In genomic region chr9:12904261-12905000, GRCh38 we compare ENCODE assay signal across 24 cellular contexts.
A peak's percentile ranks its signal among the peaks of the same experiment; 100 is the strongest.
DNase-seq lines count a peak whose midpoint lies in the region; ATAC-seq, FAIRE-seq and TF ChIP-seq lines count a peak whose summit lies in the region.
"Had no signal": no experiment of that assay in that cellular context is flagged by ENCODE, and none has a peak within 500 bp of the region (broad histone marks: within the 10 kb centered on the region; RNA-seq: fewer than 3 reads in every experiment).

No MANE protein-coding gene starts in this region.

- no peak overlapping the region for H3K9ac ChIP-seq in liver (ENCODE audit: low read depth in 1 of 2, low read length in 2 of 2)
- H3K9ac ChIP-seq in HepG2 (ENCODE audit: insufficient read depth, low read depth, low read length) = no peak overlapping the region
- no peak overlapping the region for H3K9ac ChIP-seq in endodermal cell (ENCODE audit: extremely low read depth, low read length, poor library complexity, severe bottlenecking)
- H3K9ac ChIP-seq: BLaER1 treated with 17β-estradiol and CSF1 and Interleukin-3, amounts not matched to agents 10 nM and 100 nM had no signal

- TF ChIP-seq POLR2A in HepG2 (IDR thresholded peaks at IDR 0.05; ENCODE audit: insufficient read depth in 1 of 2, low read depth in 2 of 2, low read length in 2 of 2) = no peak

- H2AFZ ChIP-seq in HepG2 (ENCODE audit: low read length) = no peak overlapping the region

- CTCF ChIA-PET in HepG2 (lab: Yijun Ruan, JAX; ENCODE audit: low intra/inter-chr PET ratio, low total read pairs) = no interaction called here

- intact Hi-C loops in HepG2 (cut with micrococcal nuclease; ENCODE audit: unreplicated experiment) = no loop called here

- POLR2A ChIA-PET in HepG2 (lab: Yijun Ruan, JAX) = no interaction called here

- H3K36me3 Mint-ChIP-seq in endodermal cell (ENCODE audit: low read depth) = no peaks in the 10 kb centered on the region
- H3K36me3 Mint-ChIP-seq: CD8-positive, alpha-beta T cell had no signal

- ATAC-seq in HepG2 = no peak
- ATAC-seq: A549; CD8-positive, alpha-beta T cell had no signal

- no peaks in the 10 kb centered on the region for H4K20me1 ChIP-seq in HepG2 (ENCODE audit: insufficient read depth, low read length)
- H4K20me1 ChIP-seq: BLaER1 treated with 17β-estradiol and CSF1 and Interleukin-3, amounts not matched to agents 10 nM and 100 nM had no signal

- TF ChIP-seq EP300 in HepG2 (IDR thresholded peaks at IDR 0.05; ENCODE audit: low read depth in 2 of 2, low read length in 2 of 2) (no peak), HepG2 (CRISPR knock-in tag; IDR thresholded peaks at IDR 0.05; ENCODE audit: borderline replicate concordance) (no peak)

- 78% methylated on average over 2 of the region's 2 CpGs for WGBS in liver
- WGBS in HepG2 (ENCODE audit: low lambda C conversion rate) = 26% methylated on average over 2 of the region's 2 CpGs
- WGBS in endodermal cell (ENCODE audit: insufficient coverage in 1 of 2, insufficient read length in 1 of 2), 2 experiments = 83 to 85% methylated on average over 2 of the region's 2 CpGs

- no peak overlapping the region for H3K4me2 ChIP-seq in HepG2 (ENCODE audit: low read depth, low read length)
- H3K4me2 ChIP-seq: A549; BLaER1 treated with 17β-estradiol and CSF1 and Interleukin-3, amounts not matched to agents 10 nM and 100 nM had no signal

- no peaks in the 10 kb centered on the region for H3K27me3 Mint-ChIP-seq in endodermal cell (ENCODE audit: insufficient read depth)
- H3K27me3 Mint-ChIP-seq: B cell; CD4-positive, alpha-beta T cell had no signal

- no peaks in the 10 kb centered on the region for H3K9me3 Mint-ChIP-seq in endodermal cell

- DNase-seq in NCI-H1417 (lab: John Stamatoyannopoulos, UW) (peak in 2 of 3 experiments; percentile 5 to 47), NCI-H1417 treated with DMSO at 0.1 percent for 48 hours (lab: John Stamatoyannopoulos, UW) (no peak), HepG2 (ENCODE audit: low spot score) (no peak), NCI-H69 (lab: John Stamatoyannopoulos, UW) (peak; percentile 32), endodermal cell (no peak), NCI-H1694 (lab: John Stamatoyannopoulos, UW) (no peak), midbrain (lab: John Stamatoyannopoulos, UW) (no peak)
- DNase-seq: AML-193; Caco-2; Calu3; CD4-positive, alpha-beta T cell; CD8-positive, alpha-beta T cell; DMS79 treated with DMSO at 0.1 percent for 48 hours; GF-D8 had no signal

- in situ Hi-C loops in HepG2 (cut with HindIII; ENCODE audit: extremely low pct_ligation_motif_present, low pct_unique_long_range_greater_than_20kb) = no loop called here

- H3K4me3 ChIP-seq in liver (ENCODE audit: low read depth in 1 of 3, low read length in 3 of 3) (no peak overlapping the region), HepG2 (replicated peaks in 1 of 3; ENCODE audit: insufficient read depth in 1 of 3, low read depth in 2 of 3, low read length in 3 of 3) (no peak overlapping the region), endodermal cell (ENCODE audit: low read length) (peak overlapping the region; percentile 62)
- H3K4me3 ChIP-seq: A549; BLaER1 treated with 17β-estradiol and CSF1 and Interleukin-3, amounts not matched to agents 10 nM and 100 nM had no signal

- H3K4me1 ChIP-seq in liver (ENCODE audit: control insufficient read depth in 4 of 4, insufficient read depth in 4 of 4, low read length in 3 of 4) (no peaks in the 10 kb centered on the region), HepG2 (ENCODE audit: insufficient read depth, low read length) (no peaks in the 10 kb centered on the region), endodermal cell (ENCODE audit: control insufficient read depth, insufficient read depth, low read length) (peaks cover 7% of the 10 kb centered on the region)
- H3K4me1 ChIP-seq: A549; BLaER1 treated with 17β-estradiol and CSF1 and Interleukin-3, amounts not matched to agents 10 nM and 100 nM; Caco-2 had no signal

- H3K36me3 ChIP-seq in liver (ENCODE audit: control insufficient read depth in 4 of 4, insufficient read depth in 3 of 4, low read depth in 1 of 4, low read length in 3 of 4) (no peaks in the 10 kb centered on the region), HepG2 (replicated peaks in 1 of 2; ENCODE audit: control insufficient read depth in 1 of 2, insufficient read depth in 2 of 2, low read length in 2 of 2) (no peaks in the 10 kb centered on the region), endodermal cell (ENCODE audit: control insufficient read depth, insufficient read depth, low read length) (no peaks in the 10 kb centered on the region)
- H3K36me3 ChIP-seq: BLaER1 treated with 17β-estradiol and CSF1 and Interleukin-3, amounts not matched to agents 10 nM and 100 nM had no signal

- no peaks in the 10 kb centered on the region for H3K79me2 ChIP-seq in HepG2 (ENCODE audit: insufficient read depth, low read length)

- no peak overlapping the region for H3K27ac ChIP-seq in liver (ENCODE audit: low read depth in 1 of 2, low read length in 2 of 2)
- H3K27ac ChIP-seq in HepG2 (ENCODE audit: extremely low read length, insufficient read depth, low read length) = no peak overlapping the region
- no peak overlapping the region for H3K27ac ChIP-seq in endodermal cell (ENCODE audit: low read depth, low read length)
- H3K27ac ChIP-seq: 22Rv1; A549; BLaER1 treated with 17β-estradiol and CSF1 and Interleukin-3, amounts not matched to agents 10 nM and 100 nM; C4-2B had no signal

- H3K4me1 Mint-ChIP-seq in endodermal cell = peaks cover 6% of the 10 kb centered on the region
- H3K4me1 Mint-ChIP-seq: B cell had no signal

- H3K27ac Mint-ChIP-seq in endodermal cell = no peak overlapping the region
- H3K27ac Mint-ChIP-seq: B cell; CD4-positive, alpha-beta T cell; CD8-positive, alpha-beta T cell had no signal

- no peak for FAIRE-seq in HepG2 (lab: Jason Lieb, UNC)
- FAIRE-seq: A549, D721Med, G401.6, GM12891, GM18507 had no signal

- H3K9me3 ChIP-seq in liver (ENCODE audit: control insufficient read depth in 4 of 4, low read length in 3 of 4) = peaks cover 0 to 1% (median 0%) of the 10 kb centered on the region in 4 donors
- H3K9me3 ChIP-seq in HepG2 (ENCODE audit: low read length) = no peaks in the 10 kb centered on the region
- H3K9me3 ChIP-seq in endodermal cell (ENCODE audit: control insufficient read depth, low read length) = no peaks in the 10 kb centered on the region
- H3K9me3 ChIP-seq: A549; BLaER1 treated with 17β-estradiol and CSF1 and Interleukin-3, amounts not matched to agents 10 nM and 100 nM; Caco-2 had no signal

- BruUV-seq in HepG2 (replicated peaks; lab: Mats Ljungman, UMichigan) = no TSS peak

- TF ChIP-seq CTCF in liver (IDR thresholded peaks at IDR 0.05; ENCODE audit: low read depth, low read length, missing input control) (no peak), HepG2 (CRISPR knock-in tag; IDR thresholded peaks at IDR 0.05) (no peak), endodermal cell (conservative IDR thresholded peaks at IDR 0.05) (no peak)

- H3K4me3 Mint-ChIP-seq in endodermal cell = no peak overlapping the region
- H3K4me3 Mint-ChIP-seq: B cell; CD4-positive, alpha-beta T cell; CD8-positive, alpha-beta T cell had no signal

- TF ChIP-seq RAD21 in liver (IDR thresholded peaks at IDR 0.05) = no peak
- TF ChIP-seq RAD21 in HepG2 (CRISPR knock-in tag; IDR thresholded peaks at IDR 0.05) = no peak

- H3K27me3 ChIP-seq in liver (ENCODE audit: control insufficient read depth in 4 of 4, insufficient read depth in 4 of 4, low read length in 3 of 4) (no peaks in the 10 kb centered on the region), HepG2 (ENCODE audit: control insufficient read depth in 1 of 2, insufficient read depth in 2 of 2, low read length in 2 of 2) (no peaks in the 10 kb centered on the region), endodermal cell (ENCODE audit: control insufficient read depth, insufficient read depth, low read length, poor library complexity, severe bottlenecking) (no peaks in the 10 kb centered on the region)
- H3K27me3 ChIP-seq: BLaER1 treated with 17β-estradiol and CSF1 and Interleukin-3, amounts not matched to agents 10 nM and 100 nM had no signal

TF ChIP-seq in liver, 16 proteins besides CTCF, POLR2A, EP300 and RAD21:
- TF ChIP-seq TAF1 (conservative IDR thresholded peaks at IDR 0.05) (no peak), FOXA2 (IDR thresholded peaks at IDR 0.05) (peak; percentile 44)

TF ChIP-seq in HepG2, 621 proteins besides CTCF, POLR2A, EP300 and RAD21:
- no peak for TF ChIP-seq ZBTB44 (CRISPR knock-in tag; IDR thresholded peaks at IDR 0.05)
- TF ChIP-seq NFKB2 (CRISPR knock-in tag; IDR thresholded peaks at IDR 0.05; ENCODE audit: borderline replicate concordance) = no peak
- no peak for TF ChIP-seq SUZ12 (IDR thresholded peaks at IDR 0.05; ENCODE audit: low read depth, low read length)
- no peak for TF ChIP-seq JARID2 (CRISPR knock-in tag; IDR thresholded peaks at IDR 0.05; ENCODE audit: insufficient replicate concordance)

Comparison
In these comparisons a context has a peak if more than half of its experiments do, and no peak if none do; other contexts are left out.
1. DNase-seq: peak in NCI-H1417 (2 of 3) and NCI-H69 (single experiment); none in NCI-H1417 treated with DMSO at 0.1 percent for 48 hours (single experiment), HepG2 (single experiment), endodermal cell (single experiment), NCI-H1694 (single experiment) and midbrain (single experiment).